ENCODE assay signal across 1 cellular context in the genomic region with DNA sequence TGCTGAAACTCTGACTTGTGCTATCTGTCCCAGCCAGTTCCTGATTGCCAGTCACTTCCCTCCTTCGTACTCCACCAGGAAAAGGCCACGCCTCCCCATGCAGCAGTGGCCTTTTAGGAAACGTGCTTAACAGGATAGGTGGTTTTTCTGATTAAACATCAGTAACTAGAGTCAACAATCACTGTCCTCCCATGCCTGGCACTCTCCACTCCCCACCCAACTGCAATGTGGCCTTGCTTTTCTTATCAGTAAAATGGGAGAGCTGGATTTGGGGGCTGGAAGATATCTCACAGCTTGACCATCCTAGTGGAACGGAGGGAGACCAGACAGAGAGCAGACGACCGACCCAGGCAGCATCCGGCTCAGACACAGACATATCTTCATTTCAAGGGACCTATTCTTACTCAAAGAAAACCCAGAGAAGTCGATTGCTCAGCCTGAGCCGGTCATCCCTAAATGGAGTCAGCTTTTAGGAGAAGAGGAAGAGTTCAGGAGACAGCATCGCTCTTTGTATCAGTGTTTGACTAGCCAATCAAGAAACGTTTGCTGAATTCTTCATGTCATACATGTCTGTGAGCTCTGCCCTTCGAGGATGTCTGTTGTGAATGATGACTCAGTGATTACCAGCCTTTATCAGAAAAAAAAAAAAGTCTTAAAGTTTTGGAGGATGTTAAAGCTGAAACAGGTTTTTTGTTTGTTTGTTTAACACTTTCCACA.
A peak's percentile ranks its signal among the peaks of the same experiment; 100 is the strongest.
TF ChIP-seq lines count a peak whose summit lies in the region.

No MANE protein-coding gene starts in this region.

TF ChIP-seq in K562, 482 proteins besides CTCF, POLR2A, EP300 and RAD21 (continued from another document):
- TF ChIP-seq, protein P1, sequence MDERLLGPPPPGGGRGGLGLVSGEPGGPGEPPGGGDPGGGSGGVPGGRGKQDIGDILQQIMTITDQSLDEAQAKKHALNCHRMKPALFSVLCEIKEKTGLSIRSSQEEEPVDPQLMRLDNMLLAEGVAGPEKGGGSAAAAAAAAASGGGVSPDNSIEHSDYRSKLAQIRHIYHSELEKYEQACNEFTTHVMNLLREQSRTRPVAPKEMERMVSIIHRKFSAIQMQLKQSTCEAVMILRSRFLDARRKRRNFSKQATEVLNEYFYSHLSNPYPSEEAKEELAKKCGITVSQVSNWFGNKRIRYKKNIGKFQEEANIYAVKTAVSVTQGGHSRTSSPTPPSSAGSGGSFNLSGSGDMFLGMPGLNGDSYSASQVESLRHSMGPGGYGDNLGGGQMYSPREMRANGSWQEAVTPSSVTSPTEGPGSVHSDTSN (CRISPR knock-in tag; IDR thresholded peaks at IDR 0.05; ENCODE audit: low read depth), result no peak
- TF ChIP-seq, protein P1 (tag; conservative IDR thresholded peaks at IDR 0.05; ENCODE audit: low read depth), result peak; percentile 50
- TF ChIP-seq NR2C2 (CRISPR knock-in tag; IDR thresholded peaks at IDR 0.05) (no peak), NR2C2 (tag; IDR thresholded peaks at IDR 0.05) (peak; percentile 55; the same call in 1 of the 2 replicates), BRD9 (IDR thresholded peaks at IDR 0.05; ENCODE audit: low read depth, partially characterized antibody) (no peak), HDAC2 (IDR thresholded peaks at IDR 0.05) (peak; percentile 82; the same call in 1 of the 2 replicates), RBBP5 (IDR thresholded peaks at IDR 0.05; ENCODE audit: borderline replicate concordance, insufficient read depth, low read length, poor library complexity, severe bottlenecking) (peak; percentile 34), SOX6 (IDR thresholded peaks at IDR 0.05) (peak; percentile 57; the same call in 1 of the 2 replicates), ETV1 (tag; conservative IDR thresholded peaks at IDR 0.05; ENCODE audit: low read depth) (peak; percentile 50), SMAD4 (CRISPR knock-in tag; conservative IDR thresholded peaks at IDR 0.05) (peak; percentile 84), BRF1 (IDR thresholded peaks at IDR 0.05; ENCODE audit: borderline replicate concordance, extremely low read depth, insufficient read length) (no peak), POLR2AphosphoS2 (IDR thresholded peaks at IDR 0.05; ENCODE audit: low read length) (no peak), TEAD4 (IDR thresholded peaks at IDR 0.05; ENCODE audit: low read length) (peak; percentile 42), TEAD4 (CRISPR knock-in tag; IDR thresholded peaks at IDR 0.05; ENCODE audit: borderline replicate concordance) (no peak), ZNF384 (IDR thresholded peaks at IDR 0.05; ENCODE audit: low read depth, low read length) (peak; percentile 89), EWSR1 (IDR thresholded peaks at IDR 0.05; ENCODE audit: borderline replicate concordance, low read depth, partially characterized antibody) (no peak), HDAC1 (IDR thresholded peaks at IDR 0.05) (peak in 1 of 2 experiments; percentile 63; a peak in 2 of 4 replicates), JUND (IDR thresholded peaks at IDR 0.05; ENCODE audit: borderline replicate concordance, low read depth, low read length) (peak; percentile 68; the same call in 1 of the 2 replicates), JUND (tag; IDR thresholded peaks at IDR 0.05; ENCODE audit: borderline replicate concordance, low read depth, low read length) (peak; percentile 81; the same call in 2 of the 3 replicates), MYC (IDR thresholded peaks at IDR 0.05; ENCODE audit: low read depth, low read length) (peak; percentile 79), MYC (CRISPR knock-in tag; IDR thresholded peaks at IDR 0.05; ENCODE audit: borderline replicate concordance, low read depth) (no peak), YY1 (IDR thresholded peaks at IDR 0.05; ENCODE audit: borderline replicate concordance in 1 of 3, control insufficient read depth in 1 of 3, extremely low read depth in 1 of 3, insufficient read depth in 3 of 3, insufficient read length in 1 of 3, insufficient replicate concordance in 2 of 3, low read depth in 1 of 3, low read length in 2 of 3) (peak in 1 of 3 experiments; percentile 49), NRF1 (conservative IDR thresholded peaks at IDR 0.05 in 1 of 2, IDR thresholded peaks at IDR 0.05 in 1 of 2) (0 out of 4 replicates have a peak, but pooled peaks of 1 of the 2 experiments have one; percentile 13), XRCC3 (IDR thresholded peaks at IDR 0.05) (no peak), NFYB (IDR thresholded peaks at IDR 0.05; ENCODE audit: extremely low read depth, insufficient read length) (no peak)
- TF ChIP-seq, protein P2, sequence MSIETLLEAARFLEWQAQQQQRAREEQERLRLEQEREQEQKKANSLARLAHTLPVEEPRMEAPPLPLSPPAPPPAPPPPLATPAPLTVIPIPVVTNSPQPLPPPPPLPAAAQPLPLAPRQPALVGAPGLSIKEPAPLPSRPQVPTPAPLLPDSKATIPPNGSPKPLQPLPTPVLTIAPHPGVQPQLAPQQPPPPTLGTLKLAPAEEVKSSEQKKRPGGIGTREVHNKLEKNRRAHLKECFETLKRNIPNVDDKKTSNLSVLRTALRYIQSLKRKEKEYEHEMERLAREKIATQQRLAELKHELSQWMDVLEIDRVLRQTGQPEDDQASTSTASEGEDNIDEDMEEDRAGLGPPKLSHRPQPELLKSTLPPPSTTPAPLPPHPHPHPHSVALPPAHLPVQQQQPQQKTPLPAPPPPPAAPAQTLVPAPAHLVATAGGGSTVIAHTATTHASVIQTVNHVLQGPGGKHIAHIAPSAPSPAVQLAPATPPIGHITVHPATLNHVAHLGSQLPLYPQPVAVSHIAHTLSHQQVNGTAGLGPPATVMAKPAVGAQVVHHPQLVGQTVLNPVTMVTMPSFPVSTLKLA (conservative IDR thresholded peaks at IDR 0.05), result peak; percentile 36 to 64; a peak in 2 of 4 replicates
